Comparison of ENCODE assay signal across 19 cellular contexts in the genomic region with DNA sequence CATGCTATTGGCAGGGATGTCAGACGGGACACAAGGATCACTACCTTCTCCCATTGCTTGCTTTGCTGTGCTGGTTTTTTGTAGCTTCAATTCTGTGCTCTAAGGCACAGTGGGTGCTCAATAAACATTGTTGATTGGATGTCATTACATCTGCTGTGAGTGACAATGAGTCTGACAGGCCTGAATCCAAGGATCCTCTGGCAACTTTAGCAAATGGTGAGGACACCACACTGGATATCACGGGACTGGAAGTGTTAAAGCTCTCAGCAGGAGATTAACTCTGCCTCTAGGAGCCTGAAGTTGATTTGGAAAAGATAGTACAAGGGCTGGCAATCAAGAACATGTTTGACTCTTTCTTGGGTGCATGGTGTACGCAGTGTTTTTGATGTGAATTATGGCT.
A peak's percentile ranks its signal among the peaks of the same experiment; 100 is the strongest.
DNase-seq lines count a peak whose midpoint lies in the region; ATAC-seq and TF ChIP-seq lines count a peak whose summit lies in the region.
"Had no signal": no experiment of that assay in that cellular context is flagged by ENCODE, and none has a peak within 500 bp of the region (broad histone marks: within the 10 kb centered on the region; RNA-seq: fewer than 3 reads in every experiment).

No MANE protein-coding gene starts in this region.

- CTCF ChIA-PET in CD8-positive, alpha-beta T cell (lab: Charles Lee), result no interaction called here

- intact Hi-C loops in CD8-positive, alpha-beta T cell (cut with DNase I, micrococcal nuclease), result no loop called here

- H3K27me3 ChIP-seq in endodermal cell (ENCODE audit: control insufficient read depth, insufficient read depth, low read length, poor library complexity, severe bottlenecking), result no peaks in the 10 kb centered on the region
- no peaks in the 10 kb centered on the region for H3K27me3 ChIP-seq in neural progenitor cell
- no peaks in the 10 kb centered on the region for H3K27me3 ChIP-seq in CD8-positive, alpha-beta T cell (ENCODE audit: insufficient read depth, low read length)
- H3K27me3 ChIP-seq: BLaER1 treated with 17β-estradiol and CSF1 and Interleukin-3, amounts not matched to agents 10 nM and 100 nM; Peyer's patch had no signal

- H3K36me3 Mint-ChIP-seq in endodermal cell (ENCODE audit: low read depth), result no peaks in the 10 kb centered on the region
- no peaks in the 10 kb centered on the region for H3K36me3 Mint-ChIP-seq in neural progenitor cell
- no peaks in the 10 kb centered on the region for H3K36me3 Mint-ChIP-seq in CD8-positive, alpha-beta T cell
- H3K36me3 Mint-ChIP-seq: T-cell had no signal

- peak overlapping the region; percentile 27 for H3K4me2 ChIP-seq in neural progenitor cell
- H3K4me2 ChIP-seq: BLaER1 treated with 17β-estradiol and CSF1 and Interleukin-3, amounts not matched to agents 10 nM and 100 nM had no signal

- peak overlapping the region; percentile 84 for H3K27ac Mint-ChIP-seq in endodermal cell
- H3K27ac Mint-ChIP-seq in neural progenitor cell, result no peak overlapping the region
- no peak overlapping the region for H3K27ac Mint-ChIP-seq in CD8-positive, alpha-beta T cell
- H3K27ac Mint-ChIP-seq: T-cell had no signal

- H3K4me3 Mint-ChIP-seq in endodermal cell (no peak overlapping the region), neural progenitor cell (no peak overlapping the region)
- H3K4me3 Mint-ChIP-seq in CD8-positive, alpha-beta T cell, result no peak overlapping the region
- H3K4me3 Mint-ChIP-seq: T-cell had no signal

- DNase-seq in NCI-H1417 (lab: John Stamatoyannopoulos, UW) (peak in 2 of 3 experiments; percentile 18 to 40), NCI-H1417 treated with DMSO at 0.1 percent for 48 hours (lab: John Stamatoyannopoulos, UW) (no peak), NCI-H1694 (lab: John Stamatoyannopoulos, UW) (peak; percentile 56), endodermal cell (peak; percentile 90), neural progenitor cell (ENCODE audit: low spot score) (peak; percentile 52), NAMALWA (ENCODE audit: low spot score) (no peak), nucleus accumbens (lab: John Stamatoyannopoulos, UW) (no peak)
- DNase-seq in CD8-positive, alpha-beta T cell, result no peak
- DNase-seq: EL, GM23248, MV-4-11, NCI-H187, NCI-H345, NCI-H774, Peyer's patch, T-cell had no signal

- no peak overlapping the region for H2AFZ ChIP-seq in neural progenitor cell (replicated peaks)
- H2AFZ ChIP-seq: GM23248 had no signal

- H3K9ac ChIP-seq in endodermal cell (ENCODE audit: extremely low read depth, low read length, poor library complexity, severe bottlenecking) (peak overlapping the region; percentile 15), neural progenitor cell (no peak overlapping the region)
- H3K9ac ChIP-seq: BLaER1 treated with 17β-estradiol and CSF1 and Interleukin-3, amounts not matched to agents 10 nM and 100 nM; GM23248 had no signal

- WGBS in endodermal cell (ENCODE audit: insufficient coverage in 1 of 2, insufficient read length in 1 of 2), 2 experiments, result 16 to 22% methylated on average over 3 of the region's 3 CpGs

- H3K9me3 ChIP-seq in endodermal cell (ENCODE audit: control insufficient read depth, low read length) (no peaks in the 10 kb centered on the region), neural progenitor cell (ENCODE audit: low read depth) (no peaks in the 10 kb centered on the region)
- H3K9me3 ChIP-seq in CD8-positive, alpha-beta T cell (ENCODE audit: low read length), result no peaks in the 10 kb centered on the region
- H3K9me3 ChIP-seq: BLaER1 treated with 17β-estradiol and CSF1 and Interleukin-3, amounts not matched to agents 10 nM and 100 nM; Peyer's patch had no signal

- no peak for ATAC-seq in CD8-positive, alpha-beta T cell
- ATAC-seq: Right ventricle myocardium inferior, T-cell had no signal

- H3K9me3 Mint-ChIP-seq in endodermal cell (no peaks in the 10 kb centered on the region), neural progenitor cell (no peaks in the 10 kb centered on the region)
- no peaks in the 10 kb centered on the region for H3K9me3 Mint-ChIP-seq in CD8-positive, alpha-beta T cell
- H3K9me3 Mint-ChIP-seq: T-cell had no signal

- H3K4me1 Mint-ChIP-seq in endodermal cell, result peaks cover 29% of the 10 kb centered on the region
- H3K4me1 Mint-ChIP-seq in neural progenitor cell, result peaks cover 16% of the 10 kb centered on the region
- no peaks in the 10 kb centered on the region for H3K4me1 Mint-ChIP-seq in CD8-positive, alpha-beta T cell (ENCODE audit: low read depth)
- H3K4me1 Mint-ChIP-seq: T-cell had no signal

- H3K79me2 ChIP-seq in neural progenitor cell (ENCODE audit: low read depth), result no peaks in the 10 kb centered on the region

- POLR2A ChIA-PET in CD8-positive, alpha-beta T cell (lab: Charles Lee), result no interaction called here

- TF ChIP-seq CTCF in endodermal cell (conservative IDR thresholded peaks at IDR 0.05), result no peak
- TF ChIP-seq CTCF in neural progenitor cell (IDR thresholded peaks at IDR 0.05), result no peak
- TF ChIP-seq CTCF in CD8-positive, alpha-beta T cell (IDR thresholded peaks at IDR 0.05), result no peak

- no peaks in the 10 kb centered on the region for H3K36me3 ChIP-seq in endodermal cell (ENCODE audit: control insufficient read depth, insufficient read depth, low read length)
- H3K36me3 ChIP-seq in neural progenitor cell, result no peaks in the 10 kb centered on the region
- no peaks in the 10 kb centered on the region for H3K36me3 ChIP-seq in CD8-positive, alpha-beta T cell (ENCODE audit: insufficient read depth, low read length)
- H3K36me3 ChIP-seq: BLaER1 treated with 17β-estradiol and CSF1 and Interleukin-3, amounts not matched to agents 10 nM and 100 nM; Peyer's patch had no signal

- H3K27ac ChIP-seq in endodermal cell (ENCODE audit: low read depth, low read length) (peak overlapping the region; percentile 59), neural progenitor cell (no peak overlapping the region)
- H3K27ac ChIP-seq in CD8-positive, alpha-beta T cell (ENCODE audit: low read depth, low read length), result no peak overlapping the region
- H3K27ac ChIP-seq: BLaER1 treated with 17β-estradiol and CSF1 and Interleukin-3, amounts not matched to agents 10 nM and 100 nM; GM23248; HL-60; Peyer's patch had no signal

- peaks cover 7% of the 10 kb centered on the region for H3K4me1 ChIP-seq in endodermal cell (ENCODE audit: control insufficient read depth, insufficient read depth, low read length)
- peaks cover 26% of the 10 kb centered on the region for H3K4me1 ChIP-seq in neural progenitor cell
- H3K4me1 ChIP-seq in CD8-positive, alpha-beta T cell (ENCODE audit: insufficient read depth, low read length), result no peaks in the 10 kb centered on the region
- H3K4me1 ChIP-seq: BLaER1 treated with 17β-estradiol and CSF1 and Interleukin-3, amounts not matched to agents 10 nM and 100 nM; Peyer's patch had no signal

- H3K4me3 ChIP-seq in endodermal cell (ENCODE audit: low read length) (peak overlapping the region; percentile 39), neural progenitor cell (no peak overlapping the region)
- H3K4me3 ChIP-seq in CD8-positive, alpha-beta T cell (ENCODE audit: low read depth, low read length), result no peak overlapping the region
- H3K4me3 ChIP-seq: BLaER1 treated with 17β-estradiol and CSF1 and Interleukin-3, amounts not matched to agents 10 nM and 100 nM; GM23248; Peyer's patch had no signal

- H3K27me3 Mint-ChIP-seq in endodermal cell (ENCODE audit: insufficient read depth), result no peaks in the 10 kb centered on the region
- H3K27me3 Mint-ChIP-seq in neural progenitor cell (ENCODE audit: insufficient read depth, low read depth), result no peaks in the 10 kb centered on the region
- no peaks in the 10 kb centered on the region for H3K27me3 Mint-ChIP-seq in CD8-positive, alpha-beta T cell (ENCODE audit: low read depth)
- H3K27me3 Mint-ChIP-seq: T-cell had no signal

- peaks cover 12% of the 10 kb centered on the region for H3F3A ChIP-seq in neural progenitor cell (ENCODE audit: low read depth)

- no peaks in the 10 kb centered on the region for H4K20me1 ChIP-seq in neural progenitor cell (ENCODE audit: low read depth)
- H4K20me1 ChIP-seq: BLaER1 treated with 17β-estradiol and CSF1 and Interleukin-3, amounts not matched to agents 10 nM and 100 nM had no signal

Comparison
In these comparisons a context has a peak if more than half of its experiments do, and no peak if none do; other contexts are left out.
1. DNase-seq: peak in NCI-H1417 (2 of 3), NCI-H1694 (single experiment), endodermal cell (single experiment) and neural progenitor cell (single experiment); none in NCI-H1417 treated with DMSO at 0.1 percent for 48 hours (single experiment), NAMALWA (single experiment), CD8-positive, alpha-beta T cell (0 of 7) and nucleus accumbens (0 of 56).